ENCODE assay signal across 8 cellular contexts in genomic region chr10:6202684-6203330, GRCh38. TPM values are rescaled to one million over a fixed set of nuclear protein-coding genes. Genes with fewer than 3 reads are reported as not detected.
DNase-seq lines count a peak whose midpoint lies in the region; ATAC-seq and TF ChIP-seq lines count a peak whose summit lies in the region.

TSS of gene PFKFB3 (plus strand) at chr10:6202932. CDS start at chr10:6203261, 329 bp downstream.

- ATAC-seq in GM21619 (IDR thresholded peaks at IDR 0.05; ENCODE audit: unreplicated experiment): peak; percentile 67
- peak; percentile 82 for ATAC-seq in SK-N-SH treated with all-trans-retinoic acid at 6 μM for 48 hours
- peak; percentile 75 to 86 for ATAC-seq in activated naive CD4-positive, alpha-beta T cell treated with anti-CD3 and anti-CD28 coated beads, Interleukin-2, amount 50 U/mL, for 72 hours
- peak; percentile 54 for ATAC-seq in thoracic aorta (ENCODE audit: insufficient number of reproducible peaks, low FRiP score, low read depth)

- DNase-seq in KBM-7: peak; percentile 94
- peak; percentile 96 to 99 for DNase-seq in activated naive CD4-positive, alpha-beta T cell treated with anti-CD3 and anti-CD28 coated beads, Interleukin-2, amount 50 U/mL, for 72 hours (ENCODE audit: low spot score in 2 of 2)
- DNase-seq in glutamatergic neuron: peak; percentile 98
- DNase-seq in osteocyte (ENCODE audit: extremely low spot score, unreplicated experiment): peak; percentile 99
- peak; percentile 90 for DNase-seq in thoracic aorta (ENCODE audit: low spot score)

- H3K27me3 ChIP-seq in thoracic aorta (replicated peaks; ENCODE audit: insufficient read depth): no peaks in the 10 kb centered on the region

- peak within 1 kb of the TSS; percentile 100 for H3K4me3 ChIP-seq in thoracic aorta

- H3K36me3 Mint-ChIP-seq in activated naive CD4-positive, alpha-beta T cell treated with anti-CD3 and anti-CD28 coated beads, Interleukin-2, amount 50 U/mL, for 72 hours: peaks cover 8 to 22% of the 10 kb centered on the region in 2 donors
- H3K36me3 Mint-ChIP-seq in glutamatergic neuron (ENCODE audit: unreplicated experiment) (peaks cover 6% of the 10 kb centered on the region), osteocyte (ENCODE audit: unreplicated experiment) (no peaks in the 10 kb centered on the region)

- H3K9ac ChIP-seq in ES-I3 (ENCODE audit: low read depth, low read length): peak within 1 kb of the TSS; percentile 79

- H3K9me3 ChIP-seq in ES-I3 (ENCODE audit: control insufficient read depth, insufficient read depth, low read length): no peaks in the 10 kb centered on the region
- H3K9me3 ChIP-seq in thoracic aorta: no peaks in the 10 kb centered on the region

- H3K27ac Mint-ChIP-seq in activated naive CD4-positive, alpha-beta T cell treated with anti-CD3 and anti-CD28 coated beads, Interleukin-2, amount 50 U/mL, for 72 hours: peak within 1 kb of the TSS; percentile 85 to 95
- H3K27ac Mint-ChIP-seq in glutamatergic neuron (ENCODE audit: unreplicated experiment): peak within 1 kb of the TSS; percentile 98
- peak within 1 kb of the TSS; percentile 87 for H3K27ac Mint-ChIP-seq in osteocyte (ENCODE audit: unreplicated experiment)

- H3K27me3 Mint-ChIP-seq in glutamatergic neuron (ENCODE audit: unreplicated experiment): peaks cover 19% of the 10 kb centered on the region
- H3K27me3 Mint-ChIP-seq in osteocyte (ENCODE audit: unreplicated experiment): no peaks in the 10 kb centered on the region

- in situ Hi-C loops in KBM-7 (cut with MboI; ENCODE audit: low pct_unique_long_range_greater_than_20kb, low sequenced_read_pairs): loop anchor here (25.0 kb wide), 1 partner anchor 184 kb away; no protein-coding TSS in a partner anchor

- peaks cover 13% of the 10 kb centered on the region for H3K4me1 Mint-ChIP-seq in glutamatergic neuron (ENCODE audit: low read depth, unreplicated experiment)
- peaks cover 32% of the 10 kb centered on the region for H3K4me1 Mint-ChIP-seq in osteocyte (ENCODE audit: unreplicated experiment)

- H3K4me3 Mint-ChIP-seq in glutamatergic neuron (ENCODE audit: unreplicated experiment): peak within 1 kb of the TSS; percentile 100
- peak within 1 kb of the TSS; percentile 97 for H3K4me3 Mint-ChIP-seq in osteocyte (ENCODE audit: unreplicated experiment)

- H3K36me3 ChIP-seq in ES-I3 (ENCODE audit: insufficient read depth, low read length) (no peaks in the 10 kb centered on the region), thoracic aorta (no peaks in the 10 kb centered on the region)

- H3K27ac ChIP-seq in thoracic aorta: peak within 1 kb of the TSS; percentile 99

- peak; percentile 98 for TF ChIP-seq CTCF in glutamatergic neuron (IDR thresholded peaks at IDR 0.05; ENCODE audit: partially characterized antibody, unreplicated experiment)
- peak; percentile 98 for TF ChIP-seq CTCF in osteocyte (IDR thresholded peaks at IDR 0.05)
- peak; percentile 100 for TF ChIP-seq CTCF in thoracic aorta (IDR thresholded peaks at IDR 0.05)

- no peaks in the 10 kb centered on the region for H3K9me3 Mint-ChIP-seq in activated naive CD4-positive, alpha-beta T cell treated with anti-CD3 and anti-CD28 coated beads, Interleukin-2, amount 50 U/mL, for 72 hours
- H3K9me3 Mint-ChIP-seq in glutamatergic neuron (ENCODE audit: unreplicated experiment): peaks cover 13% of the 10 kb centered on the region
- H3K9me3 Mint-ChIP-seq in osteocyte (ENCODE audit: unreplicated experiment): no peaks in the 10 kb centered on the region

- H3K4me1 ChIP-seq in ES-I3 (ENCODE audit: insufficient read depth, low read length): no peaks in the 10 kb centered on the region; the same call in 1 of the 2 replicates
- peaks cover 23 to 39% of the 10 kb centered on the region in 2 donors for H3K4me1 ChIP-seq in thoracic aorta (ENCODE audit: control insufficient read depth in 1 of 2, low read depth in 2 of 2)

TF ChIP-seq in SK-N-SH treated with all-trans-retinoic acid at 6 μM for 48 hours, 23 proteins besides CTCF, POLR2A, EP300 and RAD21:
- TF ChIP-seq TSHZ2 (CRISPR knock-in tag; IDR thresholded peaks at IDR 0.05) (0 out of 2 replicates have a peak, but pooled peaks have one; percentile 31), CSDC2 (CRISPR knock-in tag; IDR thresholded peaks at IDR 0.05) (no peak), ZNF8 (CRISPR knock-in tag; IDR thresholded peaks at IDR 0.05) (no peak), PATZ1 (CRISPR knock-in tag; IDR thresholded peaks at IDR 0.05; ENCODE audit: borderline replicate concordance) (no peak), TCF4 (CRISPR knock-in tag; IDR thresholded peaks at IDR 0.05; ENCODE audit: borderline replicate concordance) (no peak), ZC3H10 (CRISPR knock-in tag; IDR thresholded peaks at IDR 0.05) (0 out of 2 replicates have a peak, but pooled peaks have one; percentile 25), SNAI2 (CRISPR knock-in tag; IDR thresholded peaks at IDR 0.05) (no peak), CSRNP3 (CRISPR knock-in tag; IDR thresholded peaks at IDR 0.05) (no peak), TOX (CRISPR knock-in tag; IDR thresholded peaks at IDR 0.05; ENCODE audit: borderline replicate concordance) (peak; percentile 51; the same call in 1 of the 2 replicates)

RNA-seq across cellular contexts. Expression of gene PFKFB3, which starts in this region (rescaled TPM):
- total RNA-seq in activated naive CD4-positive, alpha-beta T cell treated with anti-CD3 and anti-CD28 coated beads, Interleukin-2, amount 50 U/mL, for 72 hours: 100 to 1,000 TPM in 1 of 2 donors, 10 to 100 TPM in 1; 77.0 to 181 TPM
- 137 TPM for total RNA-seq in glutamatergic neuron (ENCODE audit: unreplicated experiment)
- total RNA-seq in osteocyte: 34.2 and 37.9 TPM in 2 replicates
- 100 to 1,000 TPM; 151 to 311 TPM for total RNA-seq in thoracic aorta

Comparison
In these comparisons a context has a peak if more than half of its experiments do, and no peak if none do; other contexts are left out.
1. Peak in every context shown above with its lines: DNase-seq, ATAC-seq, H3K4me3 ChIP-seq and H3K27ac ChIP-seq.